Comparison of ENCODE assay signal across 1 cellular context in genomic region chr18:59263566-59264135, GRCh38.
A peak's percentile ranks its signal among the peaks of the same experiment; 100 is the strongest.
TF ChIP-seq lines count a peak whose summit lies in the region.

No MANE protein-coding gene starts in this region.

TF ChIP-seq in GM23338, 12 proteins besides CTCF, POLR2A, EP300 and RAD21:
- TF ChIP-seq ZNF462 (CRISPR knock-in tag; IDR thresholded peaks at IDR 0.05), result no peak
- TF ChIP-seq EZH2 (IDR thresholded peaks at IDR 0.05; ENCODE audit: low read depth, unreplicated experiment), result peak; percentile 35
